19 cellular contexts compared by ENCODE assay signal in the genomic region with DNA sequence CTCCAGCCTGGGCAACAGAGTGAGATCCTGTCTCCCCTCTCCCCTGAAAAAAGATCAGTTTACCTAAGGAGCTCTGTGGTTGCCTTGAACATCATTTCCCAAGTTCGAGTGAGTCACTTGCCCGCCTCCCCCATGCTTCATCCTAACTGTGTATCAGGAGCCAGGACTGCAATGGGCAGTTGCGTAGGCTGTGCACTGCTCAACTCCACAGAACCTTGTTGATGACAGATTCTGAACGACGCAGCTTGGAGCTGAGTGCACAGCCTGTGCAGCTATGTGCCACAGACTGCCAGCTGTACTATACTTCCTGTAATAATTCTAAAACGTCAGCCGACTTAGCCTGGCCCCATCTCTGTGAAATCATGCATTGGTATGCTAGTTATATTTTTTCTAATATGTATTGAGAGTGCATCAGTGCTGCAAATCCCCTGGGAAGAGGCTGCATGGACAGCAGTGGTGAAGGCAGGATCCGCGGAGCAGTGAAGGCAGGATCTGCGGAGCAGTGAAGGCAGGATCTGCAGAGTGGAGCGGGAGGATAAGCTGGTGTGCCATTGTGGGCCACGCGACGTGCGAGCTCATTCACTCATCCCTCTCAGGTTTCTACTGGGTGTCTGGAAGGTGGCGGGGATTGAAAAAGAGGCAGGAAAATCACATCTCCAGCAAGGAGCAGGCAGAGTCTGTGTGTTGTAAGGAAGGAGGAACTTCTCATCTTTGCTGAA.
DNase-seq lines count a peak whose midpoint lies in the region; ATAC-seq and TF ChIP-seq lines count a peak whose summit lies in the region.
"Had no signal": no experiment of that assay in that cellular context is flagged by ENCODE, and none has a peak within 500 bp of the region (broad histone marks: within the 10 kb centered on the region; RNA-seq: fewer than 3 reads in every experiment).

No MANE protein-coding gene starts in this region.

- H4K91ac ChIP-seq in IMR-90 (ENCODE audit: insufficient read depth, low read depth, low read length) = no peak overlapping the region

- no peak overlapping the region for H2AK5ac ChIP-seq in IMR-90 (ENCODE audit: low read depth, low read length)

- no peak for TF ChIP-seq POLR2A in IMR-90 (IDR thresholded peaks at IDR 0.05; ENCODE audit: low read depth, low read length)

- H3K27me3 ChIP-seq in IMR-90 (ENCODE audit: control insufficient read depth, insufficient read depth, low read length) = peaks cover 4% of the 10 kb centered on the region; the same call in 1 of the 2 replicates

- H3K4me1 ChIP-seq in IMR-90 (ENCODE audit: control insufficient read depth, insufficient read depth, low read length) = no peaks in the 10 kb centered on the region

- peak; percentile 57 for DNase-seq in Ammon's horn (ENCODE audit: low spot score)
- DNase-seq in IMR-90 = peak; percentile 36
- DNase-seq in activated T-cell treated with anti-CD3 and anti-CD28 coated beads, Interleukin-2, amount 50 U/mL, for 72 hours = no peak
- no peak for DNase-seq in activated naive CD4-positive, alpha-beta T cell treated with Interleukin-2 at 50 U/mL for 16 hours
- no peak for DNase-seq in SKM-1 (lab: John Stamatoyannopoulos, UW; ENCODE audit: unreplicated experiment)
- DNase-seq: activated CD4-positive, CD25-positive, alpha-beta regulatory T cell; activated effector memory CD4-positive, alpha-beta T cell treated with Interleukin-2 at 50 U/mL for 16 hours; AML-193; DMS53; NCI-H1930; NCI-H526; trophoblast cell had no signal

- no peak overlapping the region for H3K4ac ChIP-seq in IMR-90 (ENCODE audit: low read depth, low read length)

- H4K5ac ChIP-seq in IMR-90 (ENCODE audit: low read depth, low read length) = no peak overlapping the region

- ATAC-seq in IMR-90 (ENCODE audit: low read depth) = peak; percentile 75
- no peak for ATAC-seq in activated T-cell treated with anti-CD3 and anti-CD28 coated beads, Interleukin-2, amount 50 U/mL, for 72 hours (replicated peaks in 1 of 2)
- no peak for ATAC-seq in HG02763 (IDR thresholded peaks at IDR 0.05; ENCODE audit: unreplicated experiment)
- ATAC-seq: K562; Panc1; stimulated activated effector memory CD8-positive, alpha-beta T cell treated with anti-CD3 and anti-CD28 coated beads, Interleukin-12 subunit alpha, Interleukin-12 subunit beta, amount 100 ng/mL, for 72 hours had no signal

- no peak overlapping the region for H3K4me3 Mint-ChIP-seq in nephron
- no peak overlapping the region for H3K4me3 Mint-ChIP-seq in activated T-cell treated with anti-CD3 and anti-CD28 coated beads, Interleukin-2, amount 50 U/mL, for 72 hours
- H3K4me3 Mint-ChIP-seq: neural crest cell; stimulated activated effector memory CD8-positive, alpha-beta T cell treated with anti-CD3 and anti-CD28 coated beads, Interleukin-12 subunit alpha, Interleukin-12 subunit beta, amount 100 ng/mL, for 72 hours had no signal

- no peak overlapping the region for H3K9ac ChIP-seq in IMR-90 (ENCODE audit: low read depth, low read length)

- no peaks in the 10 kb centered on the region for H3K36me3 ChIP-seq in IMR-90 (ENCODE audit: control insufficient read depth, insufficient read depth, low read length)

- no peak overlapping the region for H2BK120ac ChIP-seq in IMR-90 (ENCODE audit: low read depth, low read length)

- H3K9me3 ChIP-seq in IMR-90 (ENCODE audit: control insufficient read depth, insufficient read depth, low read length) = no peaks in the 10 kb centered on the region

- H3K9me3 Mint-ChIP-seq in nephron = no peaks in the 10 kb centered on the region
- no peaks in the 10 kb centered on the region for H3K9me3 Mint-ChIP-seq in activated T-cell treated with anti-CD3 and anti-CD28 coated beads, Interleukin-2, amount 50 U/mL, for 72 hours
- H3K9me3 Mint-ChIP-seq: neural crest cell; stimulated activated effector memory CD8-positive, alpha-beta T cell treated with anti-CD3 and anti-CD28 coated beads, Interleukin-12 subunit alpha, Interleukin-12 subunit beta, amount 100 ng/mL, for 72 hours had no signal

- H3K27ac Mint-ChIP-seq in nephron = peak overlapping the region; percentile 7 to 58 (median 40)
- H3K27ac Mint-ChIP-seq in activated T-cell treated with anti-CD3 and anti-CD28 coated beads, Interleukin-2, amount 50 U/mL, for 72 hours = no peak overlapping the region
- H3K27ac Mint-ChIP-seq: stimulated activated effector memory CD8-positive, alpha-beta T cell treated with anti-CD3 and anti-CD28 coated beads, Interleukin-12 subunit alpha, Interleukin-12 subunit beta, amount 100 ng/mL, for 72 hours had no signal

- H3K9me1 ChIP-seq in IMR-90 (ENCODE audit: insufficient read depth, low read length) = no peaks in the 10 kb centered on the region

- no peak overlapping the region for H4K8ac ChIP-seq in IMR-90 (ENCODE audit: low read depth in 2 of 2, low read length in 2 of 2)

- BruUV-seq in IMR-90 (replicated peaks; lab: Mats Ljungman, UMichigan) = no TSS peak

- no peak overlapping the region for H2BK5ac ChIP-seq in IMR-90 (ENCODE audit: low read depth, low read length, poor library complexity, severe bottlenecking)

- peaks cover 33% of the 10 kb centered on the region for H3K27me3 Mint-ChIP-seq in nephron (ENCODE audit: low read depth)
- no peaks in the 10 kb centered on the region for H3K27me3 Mint-ChIP-seq in activated T-cell treated with anti-CD3 and anti-CD28 coated beads, Interleukin-2, amount 50 U/mL, for 72 hours (ENCODE audit: low read depth)

- no peak for TF ChIP-seq RAD21 in IMR-90 (IDR thresholded peaks at IDR 0.05; ENCODE audit: low read length)

- WGBS in IMR-90 (ENCODE audit: extremely low coverage in 2 of 2, insufficient read length in 1 of 2), 2 experiments = 43% methylated on average over 2 of the region's 16 CpGs; no CpG with 5 or more reads in 1 of the 2 experiments

- no peaks in the 10 kb centered on the region for H3K79me1 ChIP-seq in IMR-90 (ENCODE audit: low read depth in 1 of 2, low read length in 2 of 2)

- POLR2A ChIA-PET in IMR-90 (lab: Charles Lee; ENCODE audit: unreplicated experiment) = no interaction called here

- H3K14ac ChIP-seq in IMR-90 (replicated peaks; ENCODE audit: low read depth, low read length) = no peak overlapping the region

- H2BK20ac ChIP-seq in IMR-90 (ENCODE audit: low read depth, low read length) = no peak overlapping the region

- H3K4me2 ChIP-seq in IMR-90 (ENCODE audit: low read depth, low read length) = no peak overlapping the region

- CTCF ChIA-PET in IMR-90 (lab: Yijun Ruan, JAX) = no interaction called here

- no peak overlapping the region for H3K23ac ChIP-seq in IMR-90 (ENCODE audit: low read depth, low read length)

- intact Hi-C loops in IMR-90 (cut with micrococcal nuclease) = no loop called here

- H3K36me3 Mint-ChIP-seq in nephron (ENCODE audit: low read depth) = no peaks in the 10 kb centered on the region
- H3K36me3 Mint-ChIP-seq in activated T-cell treated with anti-CD3 and anti-CD28 coated beads, Interleukin-2, amount 50 U/mL, for 72 hours (ENCODE audit: insufficient read depth in 2 of 2) = no peaks in the 10 kb centered on the region
- H3K36me3 Mint-ChIP-seq: stimulated activated effector memory CD8-positive, alpha-beta T cell treated with anti-CD3 and anti-CD28 coated beads, Interleukin-12 subunit alpha, Interleukin-12 subunit beta, amount 100 ng/mL, for 72 hours had no signal

- H3K27ac ChIP-seq in IMR-90 (ENCODE audit: insufficient read depth, low read length) = no peak overlapping the region
- peak overlapping the region; percentile 3 for H3K27ac ChIP-seq in angular gyrus (ENCODE audit: low read depth, low read length)

- H3K18ac ChIP-seq in IMR-90 (ENCODE audit: low read depth, low read length) = no peak overlapping the region

- no peak overlapping the region for H2AFZ ChIP-seq in IMR-90 (replicated peaks; ENCODE audit: low read length, poor library complexity)

- no peak overlapping the region for H3K56ac ChIP-seq in IMR-90 (ENCODE audit: extremely low read depth, insufficient read depth, low read length)

- TF ChIP-seq CTCF in IMR-90 (conservative IDR thresholded peaks at IDR 0.05; ENCODE audit: low read depth, low read length) = no peak
- TF ChIP-seq CTCF in nephron (IDR thresholded peaks at IDR 0.05; ENCODE audit: unreplicated experiment in 3 of 3) = no peak

- peaks cover 21% of the 10 kb centered on the region for H3K4me1 Mint-ChIP-seq in nephron
- no peaks in the 10 kb centered on the region for H3K4me1 Mint-ChIP-seq in activated T-cell treated with anti-CD3 and anti-CD28 coated beads, Interleukin-2, amount 50 U/mL, for 72 hours (ENCODE audit: low read depth)

- in situ Hi-C loops in IMR-90 (cut with MboI; ENCODE audit: low sequenced_read_pairs) = no loop called here

- no peak overlapping the region for H3K4me3 ChIP-seq in IMR-90 (ENCODE audit: insufficient read depth, low read depth, low read length)
- H3K4me3 ChIP-seq: K562 had no signal

- no peak overlapping the region for H2AK9ac ChIP-seq in IMR-90 (replicated peaks; ENCODE audit: low read depth, low read length, poor library complexity)

- dilution Hi-C loops in IMR-90 (cut with HindIII; ENCODE audit: low sequenced_read_pairs, unreplicated experiment) = no loop called here

- H4K20me1 ChIP-seq in IMR-90 (ENCODE audit: insufficient read depth, low read length) = no peaks in the 10 kb centered on the region

- no peak overlapping the region for H2BK15ac ChIP-seq in IMR-90 (ENCODE audit: low read depth, low read length)

TF ChIP-seq in IMR-90, 13 proteins besides CTCF, POLR2A, EP300 and RAD21 (continues in another document):
- no peak for TF ChIP-seq BHLHE40 (IDR thresholded peaks at IDR 0.05; ENCODE audit: low read depth, low read length)
- TF ChIP-seq SMC3 (IDR thresholded peaks at IDR 0.05; ENCODE audit: low read depth, low read length) = no peak
- TF ChIP-seq CHD1 (IDR thresholded peaks at IDR 0.05; ENCODE audit: low read depth, low read length) = no peak
- no peak for TF ChIP-seq RFX5 (IDR thresholded peaks at IDR 0.05; ENCODE audit: low read depth, low read length)
- TF ChIP-seq, protein P1, sequence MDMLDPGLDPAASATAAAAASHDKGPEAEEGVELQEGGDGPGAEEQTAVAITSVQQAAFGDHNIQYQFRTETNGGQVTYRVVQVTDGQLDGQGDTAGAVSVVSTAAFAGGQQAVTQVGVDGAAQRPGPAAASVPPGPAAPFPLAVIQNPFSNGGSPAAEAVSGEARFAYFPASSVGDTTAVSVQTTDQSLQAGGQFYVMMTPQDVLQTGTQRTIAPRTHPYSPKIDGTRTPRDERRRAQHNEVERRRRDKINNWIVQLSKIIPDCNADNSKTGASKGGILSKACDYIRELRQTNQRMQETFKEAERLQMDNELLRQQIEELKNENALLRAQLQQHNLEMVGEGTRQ (IDR thresholded peaks at IDR 0.05; ENCODE audit: low read depth, low read length) = no peak
- TF ChIP-seq, protein P2, sequence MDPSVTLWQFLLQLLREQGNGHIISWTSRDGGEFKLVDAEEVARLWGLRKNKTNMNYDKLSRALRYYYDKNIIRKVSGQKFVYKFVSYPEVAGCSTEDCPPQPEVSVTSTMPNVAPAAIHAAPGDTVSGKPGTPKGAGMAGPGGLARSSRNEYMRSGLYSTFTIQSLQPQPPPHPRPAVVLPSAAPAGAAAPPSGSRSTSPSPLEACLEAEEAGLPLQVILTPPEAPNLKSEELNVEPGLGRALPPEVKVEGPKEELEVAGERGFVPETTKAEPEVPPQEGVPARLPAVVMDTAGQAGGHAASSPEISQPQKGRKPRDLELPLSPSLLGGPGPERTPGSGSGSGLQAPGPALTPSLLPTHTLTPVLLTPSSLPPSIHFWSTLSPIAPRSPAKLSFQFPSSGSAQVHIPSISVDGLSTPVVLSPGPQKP (IDR thresholded peaks at IDR 0.05; ENCODE audit: borderline replicate concordance, low read depth, low read length) = no peak

Comparison
In these comparisons a context has a peak if more than half of its experiments do, and no peak if none do; other contexts are left out.
1. DNase-seq: peak in Ammon's horn (single experiment) and IMR-90 (single experiment); none in activated T-cell treated with anti-CD3 and anti-CD28 coated beads, Interleukin-2, amount 50 U/mL, for 72 hours (0 of 2), activated naive CD4-positive, alpha-beta T cell treated with Interleukin-2 at 50 U/mL for 16 hours (single experiment) and SKM-1 (single experiment).